ENCODE assay signal across 9 cellular contexts in genomic region chr7:25720427-25720826, GRCh38.
A peak's percentile ranks its signal among the peaks of the same experiment; 100 is the strongest.
DNase-seq lines count a peak whose midpoint lies in the region; ATAC-seq, FAIRE-seq and TF ChIP-seq lines count a peak whose summit lies in the region.
"Had no signal": no experiment of that assay in that cellular context is flagged by ENCODE, and none has a peak within 500 bp of the region (broad histone marks: within the 10 kb centered on the region; RNA-seq: fewer than 3 reads in every experiment).

No MANE protein-coding gene starts in this region.

- H3K36me3 Mint-ChIP-seq in WTC11, result no peaks in the 10 kb centered on the region

- no peaks in the 10 kb centered on the region for H3K27me3 Mint-ChIP-seq in WTC11 (ENCODE audit: low read depth)

- DNase-seq in DMS 273 treated with DMSO at 0.1 percent for 48 hours (lab: John Stamatoyannopoulos, UW) (peak; percentile 39), HEK293T (ENCODE audit: extremely low spot score) (peak; percentile 47), WTC11 (ENCODE audit: low spot score) (no peak), myocyte (ENCODE audit: low read depth) (peak; percentile 48), HTR-8/SVneo (ENCODE audit: insufficient read length, low spot score) (no peak), cortex of kidney (lab: John Stamatoyannopoulos, UW) (no peak), cerebellar cortex (ENCODE audit: low spot score) (no peak)
- DNase-seq in stimulated activated CD4-positive, alpha-beta T cell treated with anti-CD3 and anti-CD28 coated beads, Interleukin-15, amount 100 ng/mL, for 24 hours, result no peak
- DNase-seq: NCI-H187 treated with DMSO at 0.1 percent for 48 hours had no signal

- H3K4me1 Mint-ChIP-seq in WTC11, result peaks cover 11% of the 10 kb centered on the region

- no peak for TF ChIP-seq CTCF in WTC11 (IDR thresholded peaks at IDR 0.05)

- no peak overlapping the region for H3K4me3 Mint-ChIP-seq in WTC11

- no peak for FAIRE-seq in HTR-8/SVneo (lab: Jason Lieb, UNC)

- peak; percentile 74; the same call in 1 of the 2 replicates for ATAC-seq in WTC11

- no peak overlapping the region for H3K27ac Mint-ChIP-seq in WTC11

- POLR2A ChIA-PET in HEK293T (lab: Yijun Ruan, JAX) (interaction anchor here (2.2 kb wide), 1 partner anchor 131 kb away, joined by 7 read pairs; no protein-coding TSS in a partner anchor), WTC11 (lab: Charles Lee) (no interaction called here)

- no peaks in the 10 kb centered on the region for H3K9me3 Mint-ChIP-seq in WTC11

- CTCF ChIA-PET in HEK293T (lab: Yijun Ruan, JAX), result interaction anchor here (0.7 to 1.0 kb wide), 3 partner anchors 10 to 128 kb away, joined by 3 to 4 read pairs (median 3); no protein-coding TSS in a partner anchor
- CTCF ChIA-PET in WTC11 (lab: Charles Lee), result interaction anchor here (0.6 to 1.9 kb wide), 12 partner anchors 12 to 134 kb away, joined by 3 to 21 read pairs (median 4); no protein-coding TSS in a partner anchor

TF ChIP-seq in HEK293T, 16 proteins besides CTCF, POLR2A, EP300 and RAD21:
- TF ChIP-seq L3MBTL2 (conservative IDR thresholded peaks at IDR 0.05) (no peak), SP1 (IDR thresholded peaks at IDR 0.05) (no peak), ELF4 (IDR thresholded peaks at IDR 0.05) (no peak), FOXK2 (IDR thresholded peaks at IDR 0.05) (no peak), SUZ12 (IDR thresholded peaks at IDR 0.05) (no peak), ZNF384 (IDR thresholded peaks at IDR 0.05) (no peak), TARDBP (IDR thresholded peaks at IDR 0.05) (no peak), BHLHE40 (IDR thresholded peaks at IDR 0.05; ENCODE audit: borderline replicate concordance) (no peak), CTBP1 (IDR thresholded peaks at IDR 0.05; ENCODE audit: borderline replicate concordance) (no peak), ARNT (IDR thresholded peaks at IDR 0.05) (no peak), FOXA1 (IDR thresholded peaks at IDR 0.05) (no peak)

TF ChIP-seq in WTC11, 78 proteins besides CTCF, POLR2A, EP300 and RAD21:
- TF ChIP-seq, protein P1, sequence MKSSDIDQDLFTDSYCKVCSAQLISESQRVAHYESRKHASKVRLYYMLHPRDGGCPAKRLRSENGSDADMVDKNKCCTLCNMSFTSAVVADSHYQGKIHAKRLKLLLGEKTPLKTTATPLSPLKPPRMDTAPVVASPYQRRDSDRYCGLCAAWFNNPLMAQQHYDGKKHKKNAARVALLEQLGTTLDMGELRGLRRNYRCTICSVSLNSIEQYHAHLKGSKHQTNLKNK (CRISPR knock-in tag; IDR thresholded peaks at IDR 0.05), result no peak
- no peak for TF ChIP-seq ZNF416 (CRISPR knock-in tag; IDR thresholded peaks at IDR 0.05)
- TF ChIP-seq SMAD3 (CRISPR knock-in tag; IDR thresholded peaks at IDR 0.05; ENCODE audit: borderline replicate concordance), result no peak
- TF ChIP-seq KAT7 (CRISPR knock-in tag; IDR thresholded peaks at IDR 0.05; ENCODE audit: borderline replicate concordance), result no peak
- no peak for TF ChIP-seq E2F4 (CRISPR knock-in tag; IDR thresholded peaks at IDR 0.05; ENCODE audit: borderline replicate concordance, low read depth)
- TF ChIP-seq EMX1 (CRISPR knock-in tag; IDR thresholded peaks at IDR 0.05), result no peak
- TF ChIP-seq PRRX2 (CRISPR knock-in tag; IDR thresholded peaks at IDR 0.05), result no peak
- TF ChIP-seq HMGA2 (CRISPR knock-in tag; IDR thresholded peaks at IDR 0.05), result no peak
- TF ChIP-seq IRF2 (CRISPR knock-in tag; IDR thresholded peaks at IDR 0.05; ENCODE audit: borderline replicate concordance, low read depth), result no peak
- TF ChIP-seq CREM (CRISPR knock-in tag; IDR thresholded peaks at IDR 0.05), result no peak
- TF ChIP-seq, protein P2, sequence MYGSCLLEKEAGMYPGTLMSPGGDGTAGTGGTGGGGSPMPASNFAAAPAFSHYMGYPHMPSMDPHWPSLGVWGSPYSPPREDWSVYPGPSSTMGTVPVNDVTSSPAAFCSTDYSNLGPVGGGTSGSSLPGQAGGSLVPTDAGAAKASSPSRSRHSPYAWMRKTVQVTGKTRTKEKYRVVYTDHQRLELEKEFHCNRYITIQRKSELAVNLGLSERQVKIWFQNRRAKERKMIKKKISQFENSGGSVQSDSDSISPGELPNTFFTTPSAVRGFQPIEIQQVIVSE (CRISPR knock-in tag; IDR thresholded peaks at IDR 0.05; ENCODE audit: borderline replicate concordance), result no peak
- TF ChIP-seq MAX (CRISPR knock-in tag; IDR thresholded peaks at IDR 0.05), result no peak
- no peak for TF ChIP-seq MLX (CRISPR knock-in tag; IDR thresholded peaks at IDR 0.05)
- no peak for TF ChIP-seq ZNF138 (CRISPR knock-in tag; conservative IDR thresholded peaks at IDR 0.05)
- no peak for TF ChIP-seq USF2 (CRISPR knock-in tag; IDR thresholded peaks at IDR 0.05)
- no peak for TF ChIP-seq GTF2I (CRISPR knock-in tag; conservative IDR thresholded peaks at IDR 0.05)

Comparison
In these comparisons a context has a peak if more than half of its experiments do, and no peak if none do; other contexts are left out.
1. DNase-seq: peak in DMS 273 treated with DMSO at 0.1 percent for 48 hours (single experiment), HEK293T (single experiment) and myocyte (single experiment); none in WTC11 (single experiment), HTR-8/SVneo (single experiment), cortex of kidney (single experiment), stimulated activated CD4-positive, alpha-beta T cell treated with anti-CD3 and anti-CD28 coated beads, Interleukin-15, amount 100 ng/mL, for 24 hours (single experiment) and cerebellar cortex (single experiment).